Comparison of ENCODE assay signal across 8 cellular contexts in genomic region chr2:177724398-177725287, GRCh38.
DNase-seq lines count a peak whose midpoint lies in the region; ATAC-seq, FAIRE-seq and TF ChIP-seq lines count a peak whose summit lies in the region.

No MANE protein-coding gene starts in this region.

- peak; percentile 95 for TF ChIP-seq CTCF in D721Med (IDR thresholded peaks at IDR 0.05; ENCODE audit: insufficient read depth, missing control alignments)
- TF ChIP-seq CTCF in WI38 (IDR thresholded peaks at IDR 0.05; ENCODE audit: low read depth, low read length) = peak; percentile 91
- peak; percentile 64 for TF ChIP-seq CTCF in lung (IDR thresholded peaks at IDR 0.05; ENCODE audit: control extremely low read depth, extremely low read depth)

- no peak for TF ChIP-seq POLR2A in GM18505 (IDR thresholded peaks at IDR 0.05; ENCODE audit: borderline replicate concordance, extremely low read depth, insufficient read depth, insufficient read length)

- H3K4me1 ChIP-seq in HAP-1 (peaks cover 32% of the 10 kb centered on the region), lung (ENCODE audit: control insufficient read depth in 2 of 2, insufficient read depth in 2 of 2, low read length in 2 of 2) (no peaks in the 10 kb centered on the region)

- H3K9me3 ChIP-seq in HAP-1 (no peaks in the 10 kb centered on the region), lung (ENCODE audit: control insufficient read depth in 2 of 2, insufficient read depth in 1 of 2, low read length in 1 of 2) (no peaks in the 10 kb centered on the region)

- H3K27me3 Mint-ChIP-seq in stimulated activated memory B cell treated with anti-CD40 and anti-IgM and Interleukin-4, amounts not matched to agents 10 μg/mL and 1 μg/mL and 100 μg/mL, for 72 hours = peaks cover 12% of the 10 kb centered on the region

- ATAC-seq in lung (ENCODE audit: insufficient read depth, low FRiP score) (peak; percentile 82), GM18505 (IDR thresholded peaks at IDR 0.05; ENCODE audit: unreplicated experiment) (no peak)
- peak; percentile 63 for ATAC-seq in stimulated activated memory B cell treated with anti-CD40 and anti-IgM and Interleukin-4, amounts not matched to agents 10 μg/mL and 1 μg/mL and 100 μg/mL, for 72 hours

- H3K4me1 Mint-ChIP-seq in stimulated activated memory B cell treated with anti-CD40 and anti-IgM and Interleukin-4, amounts not matched to agents 10 μg/mL and 1 μg/mL and 100 μg/mL, for 72 hours = no peaks in the 10 kb centered on the region

- no peak overlapping the region for H3K4me3 ChIP-seq in HAP-1
- H3K4me3 ChIP-seq in WI38 (ENCODE audit: low read depth, low read length) = no peak overlapping the region
- H3K4me3 ChIP-seq in lung = no peak overlapping the region

- DNase-seq in D721Med (ENCODE audit: insufficient read length, low spot score) (no peak), HAP-1 (ENCODE audit: low spot score in 2 of 2) (peak; percentile 68 to 84), NCI-H1930 (lab: John Stamatoyannopoulos, UW) (peak; percentile 76 to 80), ecto neural progenitor cell (ENCODE audit: low spot score) (peak; percentile 66), lung (ENCODE audit: low spot score) (peak; percentile 38)

- 38 to 50% methylated on average over 10 of the region's 10 CpGs for WGBS in lung, 2 donors

- H3K36me3 ChIP-seq in HAP-1 (replicated peaks) (no peaks in the 10 kb centered on the region), lung (ENCODE audit: control insufficient read depth in 2 of 2, insufficient read depth in 2 of 2, low read length in 2 of 2) (no peaks in the 10 kb centered on the region)

- H3K4me3 Mint-ChIP-seq in stimulated activated memory B cell treated with anti-CD40 and anti-IgM and Interleukin-4, amounts not matched to agents 10 μg/mL and 1 μg/mL and 100 μg/mL, for 72 hours = no peak overlapping the region

- peak; percentile 93 for FAIRE-seq in D721Med (lab: Jason Lieb, UNC)

- in situ Hi-C loops in HAP-1 (cut with MboI; ENCODE audit: low sequenced_read_pairs) = loop anchor here (5.0 to 10.0 kb wide), 3 partner anchors 120 to 390 kb away; no protein-coding TSS in a partner anchor

- H3K27ac Mint-ChIP-seq in stimulated activated memory B cell treated with anti-CD40 and anti-IgM and Interleukin-4, amounts not matched to agents 10 μg/mL and 1 μg/mL and 100 μg/mL, for 72 hours = no peak overlapping the region

- H3K27me3 ChIP-seq in HAP-1 (ENCODE audit: low read depth) = peaks cover 5% of the 10 kb centered on the region
- no peaks in the 10 kb centered on the region for H3K27me3 ChIP-seq in lung (ENCODE audit: control insufficient read depth, insufficient read depth)

- H3K9me3 Mint-ChIP-seq in stimulated activated memory B cell treated with anti-CD40 and anti-IgM and Interleukin-4, amounts not matched to agents 10 μg/mL and 1 μg/mL and 100 μg/mL, for 72 hours = no peaks in the 10 kb centered on the region

- H3K36me3 Mint-ChIP-seq in stimulated activated memory B cell treated with anti-CD40 and anti-IgM and Interleukin-4, amounts not matched to agents 10 μg/mL and 1 μg/mL and 100 μg/mL, for 72 hours = no peaks in the 10 kb centered on the region

- H3K27ac ChIP-seq in lung (ENCODE audit: low read depth in 1 of 2, low read length in 1 of 2) = no peak overlapping the region
